8 cellular contexts compared by ENCODE assay signal in genomic region chr9:130128782-130129424, GRCh38. TPM values are rescaled to one million over a fixed set of nuclear protein-coding genes. Genes with fewer than 3 reads are reported as not detected.
DNase-seq lines count a peak whose midpoint lies in the region; ATAC-seq and TF ChIP-seq lines count a peak whose summit lies in the region.

No MANE protein-coding gene starts in this region.

- peaks cover 14% of the 10 kb centered on the region for H3K4me1 ChIP-seq in smooth muscle cell (ENCODE audit: low read depth)

- POLR2A ChIA-PET in GM10248 (lab: Yijun Ruan, JAX): interaction anchor here (0.9 kb wide), 1 partner anchor 12 kb away, joined by 3 read pairs; no protein-coding TSS in a partner anchor
- POLR2A ChIA-PET in RWPE1 (lab: Yijun Ruan, JAX; ENCODE audit: low non-redundant PET): no interaction called here

- 2% methylated on average over 13 of the region's 13 CpGs for WGBS in smooth muscle cell (ENCODE audit: low lambda C conversion rate)

- CTCF ChIA-PET in GM10248 (lab: Yijun Ruan, JAX): interaction anchor here (1.0 to 3.2 kb wide), 3 partner anchors 12 to 115 kb away, joined by 3 to 13 read pairs (median 7); no protein-coding TSS in a partner anchor
- CTCF ChIA-PET in RWPE1 (lab: Yijun Ruan, JAX): interaction anchor here (1.2 kb wide), 2 partner anchors 21 to 22 kb away, joined by 3 read pairs; no protein-coding TSS in a partner anchor

- peak overlapping the region; percentile 92 for H3K9ac ChIP-seq in smooth muscle cell (ENCODE audit: low read depth)

- intact Hi-C loops in cardiac septum (cut with DNase I): no loop called here

- no peak overlapping the region for H3K4me3 ChIP-seq in smooth muscle cell

- peak overlapping the region; percentile 73 for H3K4me2 ChIP-seq in smooth muscle cell

- H3K27ac ChIP-seq in RWPE1 (peak overlapping the region; percentile 14; the same call in 1 of the 2 replicates), smooth muscle cell (ENCODE audit: low read depth) (peak overlapping the region; percentile 100)

- DNase-seq in GM10248 (ENCODE audit: extremely low spot score) (peak; percentile 74), RWPE1 (ENCODE audit: low spot score) (no peak), cardiac septum (ENCODE audit: low spot score) (peak; percentile 85), smooth muscle cell (lab: John Stamatoyannopoulos, UW; ENCODE audit: unreplicated experiment) (no peak), RKO (ENCODE audit: low spot score) (no peak), cortex of kidney (lab: John Stamatoyannopoulos, UW) (no peak)
- peak; percentile 30 for DNase-seq in activated gamma-delta T cell treated with anti-CD3 and anti-CD28 coated beads, Interleukin-2, amount 50 U/mL, for 16 hours (ENCODE audit: low read depth)

- ATAC-seq in HG02852 (IDR thresholded peaks at IDR 0.05; ENCODE audit: unreplicated experiment): peak; percentile 63

- H3K27me3 ChIP-seq in smooth muscle cell (ENCODE audit: low read depth): no peaks in the 10 kb centered on the region

- no peaks in the 10 kb centered on the region for H3K36me3 ChIP-seq in smooth muscle cell (ENCODE audit: low read depth)

- H3K9me3 ChIP-seq in smooth muscle cell (replicated peaks; ENCODE audit: low read depth): no peaks in the 10 kb centered on the region

- no peaks in the 10 kb centered on the region for H4K20me1 ChIP-seq in smooth muscle cell (ENCODE audit: low read depth)

- no peaks in the 10 kb centered on the region for H3K79me2 ChIP-seq in smooth muscle cell (ENCODE audit: low read depth)

- no peak overlapping the region for H2AFZ ChIP-seq in smooth muscle cell (ENCODE audit: low read depth)

- peaks cover 43% of the 10 kb centered on the region for H3F3A ChIP-seq in smooth muscle cell (ENCODE audit: low read depth)

- no peak for TF ChIP-seq CTCF in GM10248 (IDR thresholded peaks at IDR 0.05; ENCODE audit: control extremely low read depth, extremely low read depth, low read depth, missing control alignments)
- TF ChIP-seq CTCF in RWPE1 (conservative IDR thresholded peaks at IDR 0.05; ENCODE audit: low read depth): no peak
- TF ChIP-seq CTCF in smooth muscle cell (IDR thresholded peaks at IDR 0.05; ENCODE audit: borderline replicate concordance, insufficient read depth, poor library complexity, severe bottlenecking): no peak

RNA-seq across cellular contexts. Expression of gene NCS1, which starts 43.3 kb away (rescaled TPM):
- total RNA-seq in cardiac septum (14.3 TPM), smooth muscle cell (28.0 and 39.8 TPM in 2 replicates)
- polyA plus RNA-seq in smooth muscle cell: 49.7 and 59.3 TPM in 2 replicates

Comparison
In these comparisons a context has a peak if more than half of its experiments do, and no peak if none do; other contexts are left out.
1. DNase-seq: peak in GM10248 (single experiment), activated gamma-delta T cell treated with anti-CD3 and anti-CD28 coated beads, Interleukin-2, amount 50 U/mL, for 16 hours (single experiment) and cardiac septum (single experiment); none in RWPE1 (single experiment), smooth muscle cell (single experiment), RKO (single experiment) and cortex of kidney (single experiment).